In the genomic region with DNA sequence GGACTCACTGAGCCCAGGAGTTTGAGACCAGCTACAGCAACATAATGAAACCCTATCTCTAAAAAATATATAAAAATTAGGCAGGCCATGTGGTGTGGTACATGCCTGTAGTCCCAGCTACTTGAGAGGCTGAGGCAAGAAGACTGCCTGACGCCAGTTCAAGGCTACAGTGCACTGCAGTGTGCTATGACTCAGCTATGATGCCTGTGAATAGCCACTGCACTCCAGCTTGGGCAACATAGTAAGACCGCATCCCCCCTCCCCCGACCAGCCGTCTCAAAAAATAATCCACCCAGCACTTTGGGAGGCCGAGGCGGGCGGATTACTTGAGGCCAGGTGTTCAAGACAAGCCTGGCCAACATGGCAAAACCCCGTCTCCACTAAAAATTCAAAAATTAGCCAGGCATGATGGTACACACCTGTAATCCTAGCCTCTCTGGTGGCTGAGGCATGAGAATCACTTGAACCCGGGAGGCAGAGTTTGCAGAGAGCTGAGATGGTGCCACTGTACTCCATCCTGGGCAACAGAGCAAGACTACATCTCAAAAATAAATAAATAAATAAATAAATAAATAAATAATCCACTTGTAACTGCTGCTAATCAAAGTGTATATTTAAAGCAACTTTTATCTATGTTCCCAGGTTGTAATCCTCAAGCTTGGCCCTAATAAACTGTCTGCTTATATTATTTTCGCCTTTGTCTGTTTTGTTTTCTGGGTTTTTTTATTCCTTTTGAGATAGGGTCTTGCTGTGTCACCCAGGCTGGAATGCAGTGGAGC, we compare ENCODE assay signal across 16 cellular contexts. TPM values are rescaled to one million over a fixed set of nuclear protein-coding genes. Genes with fewer than 3 reads are reported as not detected.
DNase-seq lines count a peak whose midpoint lies in the region; ATAC-seq and TF ChIP-seq lines count a peak whose summit lies in the region.
"Had no signal": no experiment of that assay in that cellular context is flagged by ENCODE, and none has a peak within 500 bp of the region (broad histone marks: within the 10 kb centered on the region; RNA-seq: fewer than 3 reads in every experiment).

No MANE protein-coding gene starts in this region.

- peak; percentile 51 for ATAC-seq in activated CD4-positive, alpha-beta T cell treated with anti-CD3 and anti-CD28 coated beads for 36 hours
- ATAC-seq in aorta (ENCODE audit: low FRiP score), result peak; percentile 30
- ATAC-seq: stimulated activated naive B cell treated with anti-CD40 and anti-IgM and Interleukin-4, amounts not matched to agents 10 μg/mL and 1 μg/mL and 100 μg/mL, for 72 hours had no signal

- H3K4me3 Mint-ChIP-seq in activated CD4-positive, alpha-beta T cell treated with anti-CD3 and anti-CD28 coated beads for 36 hours, result no peak overlapping the region
- H3K4me3 Mint-ChIP-seq: brain; neural progenitor cell; stimulated activated naive B cell treated with anti-CD40 and anti-IgM and Interleukin-4, amounts not matched to agents 10 μg/mL and 1 μg/mL and 100 μg/mL, for 72 hours had no signal

- H3K27me3 ChIP-seq in aorta (ENCODE audit: control insufficient read depth in 1 of 2, insufficient read depth in 2 of 2, low read length in 1 of 2), result no peaks in the 10 kb centered on the region
- H3K27me3 ChIP-seq: neural progenitor cell had no signal

- WGBS in aorta, 2 donors, result 71 to 74% methylated on average over 10 of the region's 10 CpGs

- H3K27ac ChIP-seq in aorta (ENCODE audit: low read depth in 1 of 2, low read length in 2 of 2), result peak overlapping the region; percentile 18 to 79
- H3K27ac ChIP-seq: neural progenitor cell, VCaP had no signal

- H3K4me1 Mint-ChIP-seq in activated CD4-positive, alpha-beta T cell treated with anti-CD3 and anti-CD28 coated beads for 36 hours, result peaks cover 19% of the 10 kb centered on the region

- H3K9me3 Mint-ChIP-seq in activated CD4-positive, alpha-beta T cell treated with anti-CD3 and anti-CD28 coated beads for 36 hours (ENCODE audit: low read depth), result no peaks in the 10 kb centered on the region
- H3K9me3 Mint-ChIP-seq: brain; neural progenitor cell; stimulated activated naive B cell treated with anti-CD40 and anti-IgM and Interleukin-4, amounts not matched to agents 10 μg/mL and 1 μg/mL and 100 μg/mL, for 72 hours had no signal

- no peaks in the 10 kb centered on the region for H3K9me3 ChIP-seq in aorta (ENCODE audit: control insufficient read depth, low read length)

- POLR2A ChIA-PET in activated CD4-positive, alpha-beta T cell treated with anti-CD3 and anti-CD28 coated beads for 36 hours (lab: Charles Lee), result no interaction called here

- no peak overlapping the region for H3K4me3 ChIP-seq in astrocyte of the spinal cord (ENCODE audit: low read depth, low read length)
- H3K4me3 ChIP-seq in aorta (ENCODE audit: low read length in 2 of 2), result no peak overlapping the region
- H3K4me3 ChIP-seq: neural progenitor cell had no signal

- in situ Hi-C loops in astrocyte of the spinal cord (cut with HindIII; ENCODE audit: low sequenced_read_pairs), result no loop called here

- CTCF ChIA-PET in activated CD4-positive, alpha-beta T cell treated with anti-CD3 and anti-CD28 coated beads for 36 hours (lab: Charles Lee), result interaction anchor here (0.6 to 3.0 kb wide), 3 partner anchors 14 to 205 kb away, joined by 3 to 12 read pairs (median 4); no protein-coding TSS in a partner anchor

- H3K36me3 ChIP-seq in aorta (ENCODE audit: control insufficient read depth in 1 of 2, insufficient read depth in 2 of 2, low read length in 1 of 2), result peaks cover 0 to 2% of the 10 kb centered on the region in 2 donors
- H3K36me3 ChIP-seq: neural progenitor cell had no signal

- peaks cover 6% of the 10 kb centered on the region in 2 donors for H3K4me1 ChIP-seq in aorta (ENCODE audit: control insufficient read depth in 1 of 2, insufficient read depth in 2 of 2, low read length in 2 of 2)
- H3K4me1 ChIP-seq: neural progenitor cell had no signal

- no peak for TF ChIP-seq CTCF in astrocyte of the spinal cord (IDR thresholded peaks at IDR 0.05; ENCODE audit: low read depth, low read length)

- H3K36me3 Mint-ChIP-seq in activated CD4-positive, alpha-beta T cell treated with anti-CD3 and anti-CD28 coated beads for 36 hours (ENCODE audit: low read depth), result peaks cover 29% of the 10 kb centered on the region

- H3K27ac Mint-ChIP-seq in activated CD4-positive, alpha-beta T cell treated with anti-CD3 and anti-CD28 coated beads for 36 hours, result no peak overlapping the region
- H3K27ac Mint-ChIP-seq: neural progenitor cell had no signal

- intact Hi-C loops in activated CD4-positive, alpha-beta T cell treated with anti-CD3 and anti-CD28 coated beads for 36 hours (cut with DNase I, micrococcal nuclease), result no loop called here
- intact Hi-C loops in aorta (cut with DNase I), result loop anchor here in 1 of 2 donors (1.0 to 2.0 kb wide), 2 partner anchors 8 to 81 kb away; a partner anchor contains a TSS

- no peak for DNase-seq in activated CD4-positive, alpha-beta T cell treated with anti-CD3 and anti-CD28 coated beads for 36 hours
- no peak for DNase-seq in activated CD4-positive, alpha-beta T cell treated with anti-CD3 and anti-CD28 coated beads for 1 hour
- DNase-seq in astrocyte of the spinal cord (ENCODE audit: low read depth, low spot score) (peak; percentile 17), kidney tubule cell (ENCODE audit: low spot score) (peak; percentile 23), aorta (peak in 1 of 2 donors; percentile 45), UCSD-AML1 (lab: John Stamatoyannopoulos, UW; ENCODE audit: unreplicated experiment) (no peak), glomerular visceral epithelial cell (ENCODE audit: extremely low spot score) (no peak)
- no peak for DNase-seq in activated CD8-positive, alpha-beta memory T cell treated with anti-CD3 and anti-CD28 coated beads for 24 hours
- DNase-seq: 8988T; activated T-cell treated with anti-CD3 and anti-CD28 coated beads, Interleukin-2, amount 50 U/mL, for 1 hour; DMS153; NCI-H2029; stimulated activated naive B cell treated with anti-CD40 and anti-IgM and Interleukin-4, amounts not matched to agents 10 μg/mL and 1 μg/mL and 100 μg/mL, for 72 hours had no signal

- no peaks in the 10 kb centered on the region for H3K27me3 Mint-ChIP-seq in activated CD4-positive, alpha-beta T cell treated with anti-CD3 and anti-CD28 coated beads for 36 hours
- H3K27me3 Mint-ChIP-seq: brain; stimulated activated naive B cell treated with anti-CD40 and anti-IgM and Interleukin-4, amounts not matched to agents 10 μg/mL and 1 μg/mL and 100 μg/mL, for 72 hours had no signal

RNA-seq across cellular contexts. Expression of a gene that starts 7.8 kb away (rescaled TPM):
- 10 to 100 TPM; 14.3 to 16.1 TPM for total RNA-seq in activated CD4-positive, alpha-beta T cell treated with anti-CD3 and anti-CD28 coated beads for 36 hours
- total RNA-seq in aorta, result 10 to 100 TPM; 22.6 to 25.5 TPM
- 10 to 100 TPM; 12.2 to 22.5 TPM for polyA plus RNA-seq in aorta

RNA-seq across cellular contexts. Expression of a gene that starts 8.2 kb away (rescaled TPM):
- total RNA-seq in activated CD4-positive, alpha-beta T cell treated with anti-CD3 and anti-CD28 coated beads for 36 hours, result 10 to 100 TPM; 48.2 to 57.9 TPM
- 10 to 100 TPM; 39.3 to 53.3 TPM for total RNA-seq in aorta
- 10 to 100 TPM; 35.6 to 38.2 TPM for polyA plus RNA-seq in aorta

RNA-seq across cellular contexts. Expression of a gene that starts 48.1 kb away (rescaled TPM):
- total RNA-seq in activated CD4-positive, alpha-beta T cell treated with anti-CD3 and anti-CD28 coated beads for 36 hours, result not detected
- total RNA-seq in aorta, result 100 to 1,000 TPM in 1 of 2 donors, 10 to 100 TPM in 1; 69.0 to 161 TPM
- polyA plus RNA-seq in aorta, result 10 to 100 TPM in 1 of 2 donors, 1 to 10 TPM in 1; 6.5 to 12.3 TPM

Comparison
In these comparisons a context has a peak if more than half of its experiments do, and no peak if none do; other contexts are left out.
1. DNase-seq: peak in astrocyte of the spinal cord (single experiment) and kidney tubule cell (single experiment); none in activated CD4-positive, alpha-beta T cell treated with anti-CD3 and anti-CD28 coated beads for 36 hours (single experiment), activated CD4-positive, alpha-beta T cell treated with anti-CD3 and anti-CD28 coated beads for 1 hour (single experiment), UCSD-AML1 (single experiment), activated CD8-positive, alpha-beta memory T cell treated with anti-CD3 and anti-CD28 coated beads for 24 hours (single experiment) and glomerular visceral epithelial cell (single experiment).
2. RNA of a gene that starts 48.1 kb away (total RNA-seq): 69.0 to 161 TPM in aorta; not detected in activated CD4-positive, alpha-beta T cell treated with anti-CD3 and anti-CD28 coated beads for 36 hours; every median in the first group is over 10 times any median in the second.